1 cellular context compared by ENCODE assay signal in genomic region chr3:161072076-161072697, GRCh38.
TF ChIP-seq lines count a peak whose summit lies in the region.

No MANE protein-coding gene starts in this region.

TF ChIP-seq in K562, 482 proteins besides CTCF, POLR2A, EP300 and RAD21:
- TF ChIP-seq IRF2 (CRISPR knock-in tag; IDR thresholded peaks at IDR 0.05) (no peak), SETDB1 (IDR thresholded peaks at IDR 0.05; ENCODE audit: low read length) (no peak), SIN3B (IDR thresholded peaks at IDR 0.05; ENCODE audit: low read depth) (no peak), MTA1 (IDR thresholded peaks at IDR 0.05; ENCODE audit: borderline replicate concordance) (no peak), ZC3H4 (CRISPR knock-in tag; IDR thresholded peaks at IDR 0.05; ENCODE audit: borderline replicate concordance) (no peak), CEBPG (CRISPR knock-in tag; IDR thresholded peaks at IDR 0.05) (no peak), CEBPG (tag; conservative IDR thresholded peaks at IDR 0.05 in 1 of 2, IDR thresholded peaks at IDR 0.05 in 1 of 2) (peak; percentile 47 to 80; a peak in 3 of 4 replicates), LARP7 (IDR thresholded peaks at IDR 0.05) (no peak), ZNF12 (CRISPR knock-in tag; IDR thresholded peaks at IDR 0.05) (no peak), ATF3 (IDR thresholded peaks at IDR 0.05) (peak; percentile 60; the same call in 1 of the 2 replicates), ATF3 (CRISPR knock-in tag; conservative IDR thresholded peaks at IDR 0.05) (no peak)
